Comparison of ENCODE assay signal across 25 cellular contexts in genomic region chr16:82055728-82056549, GRCh38. TPM values are rescaled to one million over a fixed set of nuclear protein-coding genes. Genes with fewer than 3 reads are reported as not detected.
DNase-seq lines count a peak whose midpoint lies in the region; ATAC-seq, FAIRE-seq and TF ChIP-seq lines count a peak whose summit lies in the region.
"Had no signal": no experiment of that assay in that cellular context is flagged by ENCODE, and none has a peak within 500 bp of the region (broad histone marks: within the 10 kb centered on the region; RNA-seq: fewer than 3 reads in every experiment).

No MANE protein-coding gene starts in this region.

- H3K27ac Mint-ChIP-seq in MCF 10A (ENCODE audit: low read depth, unreplicated experiment): peak overlapping the region; percentile 89
- H3K27ac Mint-ChIP-seq in glutamatergic neuron (ENCODE audit: unreplicated experiment): no peak overlapping the region
- H3K27ac Mint-ChIP-seq: activated CD4-positive, alpha-beta T cell treated with anti-CD3 and anti-CD28 coated beads, Interleukin-2, amount 10 ng/mL, durations not matched to agents 7 days and 5 days; activated CD8-positive, alpha-beta memory T cell treated with anti-CD3 and anti-CD28 coated beads, Interleukin-2, amount 10 ng/mL, durations not matched to agents 7 days and 5 days; activated naive CD4-positive, alpha-beta T cell treated with anti-CD3 and anti-CD28 coated beads, Interleukin-2, amount 10 ng/mL, durations not matched to agents 7 days and 5 days; dendritic cell treated with granulocyte-macrophage colony-stimulating factor and Interleukin-4, amounts not matched to agents 40 ng/mL and 50 ng/mL, for 4 days; T-helper 17 cell had no signal

- no peaks in the 10 kb centered on the region for H3K27me3 Mint-ChIP-seq in MCF 10A (ENCODE audit: insufficient read depth, unreplicated experiment)
- H3K27me3 Mint-ChIP-seq in glutamatergic neuron (ENCODE audit: unreplicated experiment): peaks cover 3% of the 10 kb centered on the region

- dilution Hi-C loops in IMR-90 (cut with HindIII; ENCODE audit: low sequenced_read_pairs, unreplicated experiment): no loop called here

- in situ Hi-C loops in IMR-90 (cut with MboI; ENCODE audit: low sequenced_read_pairs): no loop called here

- ATAC-seq in IMR-90 (ENCODE audit: low read depth) (no peak), pancreas (peak; percentile 57 to 67 (median 59)), GM18861 (IDR thresholded peaks at IDR 0.05; ENCODE audit: unreplicated experiment) (no peak), HG03095 (IDR thresholded peaks at IDR 0.05; ENCODE audit: unreplicated experiment) (no peak)
- ATAC-seq: A549; activated CD8-positive, alpha-beta memory T cell treated with anti-CD3 and anti-CD28 coated beads, Interleukin-2, amount 10 ng/mL, durations not matched to agents 7 days and 5 days; mucosa of descending colon; T-helper 17 cell had no signal

- no peak overlapping the region for H2BK5ac ChIP-seq in IMR-90 (ENCODE audit: low read depth, low read length, poor library complexity, severe bottlenecking)

- no peak overlapping the region for H3K23ac ChIP-seq in IMR-90 (ENCODE audit: low read depth, low read length)

- no peak overlapping the region for H2AK9ac ChIP-seq in IMR-90 (replicated peaks; ENCODE audit: low read depth, low read length, poor library complexity)

- H3K4me3 ChIP-seq in IMR-90 (ENCODE audit: insufficient read depth, low read depth, low read length) (no peak overlapping the region), fibroblast of villous mesenchyme (ENCODE audit: low read depth, low read length) (no peak overlapping the region), pancreas (no peak overlapping the region), tibial nerve (no peak overlapping the region)
- H3K4me3 ChIP-seq: A549, mucosa of descending colon had no signal

- no peak overlapping the region for H3K9ac ChIP-seq in IMR-90 (ENCODE audit: low read depth, low read length)
- H3K9ac ChIP-seq: KMS-11, SK-N-SH had no signal

- no peak overlapping the region for H2BK120ac ChIP-seq in IMR-90 (ENCODE audit: low read depth, low read length)

- peak overlapping the region; percentile 54; the same call in 1 of the 2 replicates for H3K27ac ChIP-seq in IMR-90 (ENCODE audit: insufficient read depth, low read length)
- H3K27ac ChIP-seq in pancreas: peak overlapping the region in 3 of 4 donors; percentile 13 to 56 (median 24)
- H3K27ac ChIP-seq in tibial nerve: no peak overlapping the region
- H3K27ac ChIP-seq: A549, KMS-11 had no signal

- TF ChIP-seq RAD21 in IMR-90 (IDR thresholded peaks at IDR 0.05; ENCODE audit: low read length): no peak

- no peaks in the 10 kb centered on the region for H3K9me1 ChIP-seq in IMR-90 (ENCODE audit: insufficient read depth, low read length)

- CTCF ChIA-PET in IMR-90 (lab: Yijun Ruan, JAX) (no interaction called here), MCF 10A (lab: Yijun Ruan, JAX) (interaction anchor here (0.6 to 1.2 kb wide), 4 partner anchors 9 to 112 kb away, joined by 3 to 5 read pairs (median 4); no protein-coding TSS in a partner anchor)

- POLR2A ChIA-PET in IMR-90 (lab: Charles Lee; ENCODE audit: unreplicated experiment): no interaction called here
- POLR2A ChIA-PET in MCF 10A (lab: Yijun Ruan, JAX): interaction anchor here (2.2 kb wide), 1 partner anchor 114 kb away, joined by 7 read pairs; the partner anchor contains the start of gene MPHOSPH6

- H3K36me3 ChIP-seq in IMR-90 (ENCODE audit: control insufficient read depth, insufficient read depth, low read length) (no peaks in the 10 kb centered on the region), pancreas (no peaks in the 10 kb centered on the region), tibial nerve (no peaks in the 10 kb centered on the region)

- no peak overlapping the region for H4K8ac ChIP-seq in IMR-90 (ENCODE audit: low read depth in 2 of 2, low read length in 2 of 2)

- H2BK20ac ChIP-seq in IMR-90 (ENCODE audit: low read depth, low read length): no peak overlapping the region

- H3K14ac ChIP-seq in IMR-90 (replicated peaks; ENCODE audit: low read depth, low read length): no peak overlapping the region

- no peaks in the 10 kb centered on the region for H3K9me3 ChIP-seq in IMR-90 (ENCODE audit: control insufficient read depth, insufficient read depth, low read length)
- H3K9me3 ChIP-seq in pancreas: no peaks in the 10 kb centered on the region
- H3K9me3 ChIP-seq in tibial nerve: no peaks in the 10 kb centered on the region
- H3K9me3 ChIP-seq: A549, mucosa of descending colon, SK-N-SH had no signal

- H3K9me3 Mint-ChIP-seq in MCF 10A (ENCODE audit: unreplicated experiment): no peaks in the 10 kb centered on the region
- H3K9me3 Mint-ChIP-seq in glutamatergic neuron (ENCODE audit: unreplicated experiment): peaks cover 1% of the 10 kb centered on the region
- H3K9me3 Mint-ChIP-seq: activated CD4-positive, alpha-beta T cell treated with anti-CD3 and anti-CD28 coated beads, Interleukin-2, amount 10 ng/mL, durations not matched to agents 7 days and 5 days; activated naive CD4-positive, alpha-beta T cell treated with anti-CD3 and anti-CD28 coated beads, Interleukin-2, amount 10 ng/mL, durations not matched to agents 7 days and 5 days; dendritic cell treated with granulocyte-macrophage colony-stimulating factor and Interleukin-4, amounts not matched to agents 40 ng/mL and 50 ng/mL, for 4 days had no signal

- no peak overlapping the region; the same call in 1 of the 2 replicates for H3K18ac ChIP-seq in IMR-90 (ENCODE audit: low read depth, low read length)

- H3K4me1 ChIP-seq in IMR-90 (ENCODE audit: control insufficient read depth, insufficient read depth, low read length) (no peaks in the 10 kb centered on the region; the same call in 1 of the 2 replicates), pancreas (peaks cover 23 to 29% (median 23%) of the 10 kb centered on the region in 3 donors), tibial nerve (no peaks in the 10 kb centered on the region)
- H3K4me1 ChIP-seq: A549 had no signal

- H3K4me3 Mint-ChIP-seq in MCF 10A (ENCODE audit: unreplicated experiment) (peak overlapping the region; percentile 39), glutamatergic neuron (ENCODE audit: unreplicated experiment) (no peak overlapping the region)
- H3K4me3 Mint-ChIP-seq: activated CD4-positive, alpha-beta T cell treated with anti-CD3 and anti-CD28 coated beads, Interleukin-2, amount 10 ng/mL, durations not matched to agents 7 days and 5 days; activated CD8-positive, alpha-beta memory T cell treated with anti-CD3 and anti-CD28 coated beads, Interleukin-2, amount 10 ng/mL, durations not matched to agents 7 days and 5 days; activated naive CD4-positive, alpha-beta T cell treated with anti-CD3 and anti-CD28 coated beads, Interleukin-2, amount 10 ng/mL, durations not matched to agents 7 days and 5 days; dendritic cell treated with granulocyte-macrophage colony-stimulating factor and Interleukin-4, amounts not matched to agents 40 ng/mL and 50 ng/mL, for 4 days; T-helper 17 cell had no signal

- no peaks in the 10 kb centered on the region for H3K79me1 ChIP-seq in IMR-90 (ENCODE audit: low read depth in 1 of 2, low read length in 2 of 2)

- no peak overlapping the region for H3K4me2 ChIP-seq in IMR-90 (ENCODE audit: low read depth, low read length)
- H3K4me2 ChIP-seq: A549, KMS-11, SK-N-SH had no signal

- H3K27me3 ChIP-seq in IMR-90 (ENCODE audit: control insufficient read depth, insufficient read depth, low read length) (no peaks in the 10 kb centered on the region), pancreas (no peaks in the 10 kb centered on the region), tibial nerve (no peaks in the 10 kb centered on the region)

- H3K4me1 Mint-ChIP-seq in MCF 10A (ENCODE audit: insufficient read depth, unreplicated experiment) (peaks cover 18% of the 10 kb centered on the region), glutamatergic neuron (ENCODE audit: low read depth, unreplicated experiment) (peaks cover 2% of the 10 kb centered on the region)
- H3K4me1 Mint-ChIP-seq: activated CD4-positive, alpha-beta T cell treated with anti-CD3 and anti-CD28 coated beads, Interleukin-2, amount 10 ng/mL, durations not matched to agents 7 days and 5 days; activated CD8-positive, alpha-beta memory T cell treated with anti-CD3 and anti-CD28 coated beads, Interleukin-2, amount 10 ng/mL, durations not matched to agents 7 days and 5 days; activated naive CD4-positive, alpha-beta T cell treated with anti-CD3 and anti-CD28 coated beads, Interleukin-2, amount 10 ng/mL, durations not matched to agents 7 days and 5 days; T-helper 17 cell had no signal

- no peak overlapping the region for H3K56ac ChIP-seq in IMR-90 (ENCODE audit: extremely low read depth, insufficient read depth, low read length)

- DNase-seq in IMR-90 (no peak), MCF 10A (ENCODE audit: unreplicated experiment) (peak; percentile 81), fibroblast of villous mesenchyme (ENCODE audit: low read depth) (peak; percentile 55), pancreas (no peak), glutamatergic neuron (no peak), tibial nerve (ENCODE audit: low spot score in 2 of 2) (no peak)
- DNase-seq: activated CD4-positive, alpha-beta T cell treated with anti-CD3 and anti-CD28 coated beads, Interleukin-2, amount 10 ng/mL, durations not matched to agents 7 days and 5 days; activated CD8-positive, alpha-beta memory T cell treated with anti-CD3 and anti-CD28 coated beads, Interleukin-2, amount 10 ng/mL, durations not matched to agents 7 days and 5 days; activated naive CD4-positive, alpha-beta T cell treated with anti-CD3 and anti-CD28 coated beads, Interleukin-2, amount 10 ng/mL, durations not matched to agents 7 days and 5 days; caudate nucleus; COR-L47; DND-41; foreskin fibroblast; mucosa of descending colon; NCI-H526 treated with DMSO at 0.1 percent for 48 hours; posterior cingulate gyrus; SK-N-SH; T-helper 17 cell had no signal

- H3K36me3 Mint-ChIP-seq in MCF 10A (ENCODE audit: insufficient read depth, unreplicated experiment): no peaks in the 10 kb centered on the region
- no peaks in the 10 kb centered on the region for H3K36me3 Mint-ChIP-seq in glutamatergic neuron (ENCODE audit: unreplicated experiment)
- H3K36me3 Mint-ChIP-seq: activated CD8-positive, alpha-beta memory T cell treated with anti-CD3 and anti-CD28 coated beads, Interleukin-2, amount 10 ng/mL, durations not matched to agents 7 days and 5 days; activated naive CD4-positive, alpha-beta T cell treated with anti-CD3 and anti-CD28 coated beads, Interleukin-2, amount 10 ng/mL, durations not matched to agents 7 days and 5 days had no signal

- intact Hi-C loops in IMR-90 (cut with micrococcal nuclease): no loop called here
- intact Hi-C loops in MCF 10A (cut with micrococcal nuclease): no loop called here
- intact Hi-C loops in pancreas (cut with DNase I): no loop called here

- no peak for TF ChIP-seq POLR2A in IMR-90 (IDR thresholded peaks at IDR 0.05; ENCODE audit: low read depth, low read length)
- no peak for TF ChIP-seq POLR2A in tibial nerve (IDR thresholded peaks at IDR 0.05)

- H3K4ac ChIP-seq in IMR-90 (ENCODE audit: low read depth, low read length): no peak overlapping the region

- no peak overlapping the region for H4K91ac ChIP-seq in IMR-90 (ENCODE audit: insufficient read depth, low read depth, low read length)

- H4K5ac ChIP-seq in IMR-90 (ENCODE audit: low read depth, low read length): no peak overlapping the region; the same call in 1 of the 2 replicates

- no peaks in the 10 kb centered on the region for H4K20me1 ChIP-seq in IMR-90 (ENCODE audit: insufficient read depth, low read length)

- no peak overlapping the region for H2BK15ac ChIP-seq in IMR-90 (ENCODE audit: low read depth, low read length)

- BruUV-seq in IMR-90 (replicated peaks; lab: Mats Ljungman, UMichigan): no TSS peak
- no TSS peak for BruUV-seq in MCF 10A (replicated peaks; lab: Mats Ljungman, UMichigan)

- no peak for FAIRE-seq in pancreas (lab: Jason Lieb, UNC)
- FAIRE-seq: A549, H54 had no signal

- H2AFZ ChIP-seq in IMR-90 (replicated peaks; ENCODE audit: low read length, poor library complexity): no peak overlapping the region

- no peak for TF ChIP-seq EP300 in tibial nerve (IDR thresholded peaks at IDR 0.05)

- WGBS in IMR-90 (ENCODE audit: extremely low coverage in 2 of 2, insufficient read length in 1 of 2), 2 experiments: 69% methylated on average over 2 of the region's 8 CpGs; no CpG with 5 or more reads in 1 of the 2 experiments
- 37 to 39% methylated on average over 8 of the region's 8 CpGs for WGBS in pancreas, 2 donors
- WGBS in tibial nerve, 2 donors: 80 to 84% methylated on average over 8 of the region's 8 CpGs

- no peak overlapping the region for H2AK5ac ChIP-seq in IMR-90 (ENCODE audit: low read depth, low read length)

- TF ChIP-seq CTCF in IMR-90 (conservative IDR thresholded peaks at IDR 0.05; ENCODE audit: low read depth, low read length) (no peak), MCF 10A (IDR thresholded peaks at IDR 0.05; ENCODE audit: unreplicated experiment) (no peak), fibroblast of villous mesenchyme (IDR thresholded peaks at IDR 0.05; ENCODE audit: insufficient read depth, low read depth, low read length) (no peak), pancreas (IDR thresholded peaks at IDR 0.05) (no peak), glutamatergic neuron (IDR thresholded peaks at IDR 0.05; ENCODE audit: partially characterized antibody, unreplicated experiment) (no peak), tibial nerve (IDR thresholded peaks at IDR 0.05) (no peak)

RNA-seq across cellular contexts. Expression of gene HSD17B2, which starts 20.9 kb away (rescaled TPM):
- total RNA-seq in IMR-90 (2012; rRNA removed) (0.18 and 0.28 TPM in 2 replicates), MCF 10A (2022) (0.93 and 2.1 TPM in 2 replicates), fibroblast of villous mesenchyme (8.7 and 9.5 TPM in 2 replicates), pancreas (10 to 100 TPM in 5 of 6 donors, 1 to 10 TPM in 1; 8.0 to 66.9 (median 14.3) TPM), glutamatergic neuron (ENCODE audit: unreplicated experiment) (not detected), tibial nerve (not detected)
- polyA plus RNA-seq in IMR-90 (2012; rRNA removed) (0.12 TPM in 1 of 2 replicates, not detected in the other), pancreas (10 to 100 TPM; 33.1 to 34.4 TPM)
- 0.08 and 0.13 TPM in 2 replicates for polyA plus RNA-seq in IMR-90 (2012; cell fraction: cytosol; rRNA removed)
- 0.09 and 0.11 TPM in 2 replicates for polyA plus RNA-seq in IMR-90 (2012; cell fraction: nucleus; rRNA removed; ENCODE audit: low replicate concordance)
- total RNA-seq: activated CD4-positive, alpha-beta T cell treated with anti-CD3 and anti-CD28 coated beads, Interleukin-2, amount 10 ng/mL, durations not matched to agents 7 days and 5 days; activated CD8-positive, alpha-beta memory T cell treated with anti-CD3 and anti-CD28 coated beads, Interleukin-2, amount 10 ng/mL, durations not matched to agents 7 days and 5 days; T-helper 17 cell had no signal
- polyA plus RNA-seq: neural cell, SK-N-SH had no signal

RNA-seq across cellular contexts. Expression of gene SDR42E1, which starts 44.7 kb away (rescaled TPM):
- total RNA-seq in IMR-90 (2012; rRNA removed) (0.28 and 0.72 TPM in 2 replicates), MCF 10A (2022) (7.8 and 8.4 TPM in 2 replicates), fibroblast of villous mesenchyme (2.6 TPM in 2 replicates), pancreas (10 to 100 TPM in 1 of 6 donors, 1 to 10 TPM in 5; 4.4 to 13.3 (median 7.1) TPM), glutamatergic neuron (ENCODE audit: unreplicated experiment) (0.20 TPM), tibial nerve (under 1 TPM; under 0.01 to 0.59 (median 0.26) TPM)
- polyA plus RNA-seq in IMR-90 (2012; rRNA removed) (0.32 and 0.44 TPM in 2 replicates), pancreas (1 to 10 TPM; 2.5 TPM)
- 0.02 and 0.13 TPM in 2 replicates for polyA plus RNA-seq in IMR-90 (2012; cell fraction: cytosol; rRNA removed)
- polyA plus RNA-seq in IMR-90 (2012; cell fraction: nucleus; rRNA removed; ENCODE audit: low replicate concordance): 0.11 and 0.24 TPM in 2 replicates
- polyA plus RNA-seq: SK-N-SH had no signal

Comparison
In these comparisons a context has a peak if more than half of its experiments do, and no peak if none do; other contexts are left out.
1. ATAC-seq: peak in pancreas (4 of 4); none in IMR-90 (single experiment), GM18861 (single experiment) and HG03095 (single experiment).
2. DNase-seq: peak in MCF 10A (single experiment) and fibroblast of villous mesenchyme (single experiment); none in IMR-90 (single experiment), pancreas (0 of 6), glutamatergic neuron (single experiment) and tibial nerve (0 of 2).
3. H3K27ac ChIP-seq: peak in IMR-90 (single experiment) and pancreas (3 of 4); none in tibial nerve (0 of 4).